8 cellular contexts compared by ENCODE assay signal in genomic region chrX:130079824-130080406, GRCh38. TPM values are rescaled to one million over a fixed set of nuclear protein-coding genes. Genes with fewer than 3 reads are reported as not detected.
DNase-seq lines count a peak whose midpoint lies in the region; ATAC-seq, FAIRE-seq and TF ChIP-seq lines count a peak whose summit lies in the region.

No MANE protein-coding gene starts in this region.

- no peaks in the 10 kb centered on the region; the same call in none of the 2 replicates for H3K27me3 Mint-ChIP-seq in HFFc6 (ENCODE audit: insufficient read depth)
- H3K27me3 Mint-ChIP-seq in natural killer cell (ENCODE audit: low read depth in 2 of 2): no peaks in the 10 kb centered on the region

- ATAC-seq in natural killer cell (no peak), HG02642 (IDR thresholded peaks at IDR 0.05; ENCODE audit: poor library complexity, unreplicated experiment) (no peak)

- no peak for FAIRE-seq in urothelium cell line (lab: Jason Lieb, UNC)

- no peak overlapping the region for H3K4me3 ChIP-seq in esophagus muscularis mucosa

- H3K4me1 Mint-ChIP-seq in HFFc6 (ENCODE audit: low read depth) (peaks cover 35% of the 10 kb centered on the region), natural killer cell (peaks cover 39 to 43% of the 10 kb centered on the region in 2 donors)

- no peak for TF ChIP-seq EP300 in esophagus muscularis mucosa (IDR thresholded peaks at IDR 0.05)

- H3K27ac ChIP-seq in esophagus muscularis mucosa (replicated peaks in 1 of 4): no peak overlapping the region

- intact Hi-C loops in esophagus muscularis mucosa (cut with DNase I) (loop anchor here (1.0 to 5.0 kb wide), 2 partner anchors 42 to 112 kb away; no protein-coding TSS in a partner anchor), natural killer cell (cut with micrococcal nuclease) (loop anchor here (1.0 to 5.0 kb wide), 2 partner anchors 92 to 112 kb away; partner anchors contain the start of gene RAB33A)

- H3K36me3 Mint-ChIP-seq in HFFc6 (ENCODE audit: low read depth): peaks cover 5% of the 10 kb centered on the region; the same call in 1 of the 2 replicates
- no peaks in the 10 kb centered on the region for H3K36me3 Mint-ChIP-seq in natural killer cell

- H3K9me3 ChIP-seq in esophagus muscularis mucosa: no peaks in the 10 kb centered on the region

- TF ChIP-seq CTCF in HFFc6 (IDR thresholded peaks at IDR 0.05) (peak; percentile 87), esophagus muscularis mucosa (IDR thresholded peaks at IDR 0.05) (peak; percentile 64 to 71 (median 67)), natural killer cell (IDR thresholded peaks at IDR 0.05) (peak; percentile 58)

- peak overlapping the region; percentile 34; the same call in 1 of the 2 replicates for H3K27ac Mint-ChIP-seq in HFFc6
- H3K27ac Mint-ChIP-seq in natural killer cell: peak overlapping the region; percentile 84 to 88

- TF ChIP-seq POLR2A in esophagus muscularis mucosa (IDR thresholded peaks at IDR 0.05; ENCODE audit: low read depth): no peak

- peaks cover 10 to 22% (median 14%) of the 10 kb centered on the region in 4 donors for H3K4me1 ChIP-seq in esophagus muscularis mucosa

- H3K4me3 Mint-ChIP-seq in HFFc6 (no peak overlapping the region), natural killer cell (peak overlapping the region; percentile 78)

- H3K36me3 ChIP-seq in esophagus muscularis mucosa: no peaks in the 10 kb centered on the region

- WGBS in esophagus muscularis mucosa: 40% methylated on average over 9 of the region's 9 CpGs

- DNase-seq in COLO829 (ENCODE audit: low spot score) (peak; percentile 77), HFFc6 (peak; percentile 67), NCI-H82 treated with DMSO at 0.1 percent for 48 hours (lab: John Stamatoyannopoulos, UW; ENCODE audit: unreplicated experiment) (peak; percentile 83), esophagus muscularis mucosa (ENCODE audit: extremely low spot score) (no peak), natural killer cell (no peak), urothelium cell line (ENCODE audit: low spot score) (peak; percentile 21)
- DNase-seq in activated CD8-positive, alpha-beta memory T cell treated with anti-CD3 and anti-CD28 coated beads, Interleukin-2, amount 50 U/mL, for 4 hours: peak; percentile 61

- H3K9me3 Mint-ChIP-seq in HFFc6 (no peaks in the 10 kb centered on the region), natural killer cell (no peaks in the 10 kb centered on the region)

- no peaks in the 10 kb centered on the region for H3K27me3 ChIP-seq in esophagus muscularis mucosa

RNA-seq across cellular contexts. Expression of gene ELF4, which starts 30.4 kb away (rescaled TPM):
- total RNA-seq in HFFc6 (2021; fragmentation: NEBNext Ultra II Directional; extraction: Animal tissue kit (Norgen Biotek cat#: 25700)): 10 to 100 TPM; 21.9 to 35.9 (median 31.4) TPM
- 1 to 10 TPM; 6.2 to 9.9 (median 9.4) TPM for total RNA-seq in esophagus muscularis mucosa
- total RNA-seq in natural killer cell: 100 to 1,000 TPM in 1 of 3 donors, 10 to 100 TPM in 2; 83.3 to 105 (median 98.7) TPM

Comparison
In these comparisons a context has a peak if more than half of its experiments do, and no peak if none do; other contexts are left out.
1. DNase-seq: peak in COLO829 (single experiment), HFFc6 (single experiment), NCI-H82 treated with DMSO at 0.1 percent for 48 hours (single experiment), activated CD8-positive, alpha-beta memory T cell treated with anti-CD3 and anti-CD28 coated beads, Interleukin-2, amount 50 U/mL, for 4 hours (single experiment) and urothelium cell line (single experiment); none in esophagus muscularis mucosa (single experiment) and natural killer cell (single experiment).
2. Peak in every context shown above with its lines, with median percentiles within 50 percentile points of each other: CTCF ChIP-seq.